10 cellular contexts compared by ENCODE assay signal in genomic region chr22:38455063-38455529, GRCh38. TPM values are rescaled to one million over a fixed set of nuclear protein-coding genes. Genes with fewer than 3 reads are reported as not detected.
DNase-seq lines count a peak whose midpoint lies in the region; ATAC-seq and TF ChIP-seq lines count a peak whose summit lies in the region.
"Had no signal": no experiment of that assay in that cellular context is flagged by ENCODE, and none has a peak within 500 bp of the region (broad histone marks: within the 10 kb centered on the region; RNA-seq: fewer than 3 reads in every experiment).

Gene KCNJ4, minus strand, starts transcription at chr22:38455199. Its CDS starts 27,067 bp downstream, at chr22:38428132.

- peaks cover 52% of the 10 kb centered on the region for H3K27me3 ChIP-seq in CD4-positive, alpha-beta T cell (ENCODE audit: control insufficient read depth, insufficient read depth, low read length)
- no peaks in the 10 kb centered on the region for H3K27me3 ChIP-seq in Panc1 (ENCODE audit: control insufficient read depth, insufficient read depth, low read length)
- H3K27me3 ChIP-seq in esophagus muscularis mucosa: peaks cover 5 to 91% (median 26%) of the 10 kb centered on the region in 4 donors
- H3K27me3 ChIP-seq in osteoblast (ENCODE audit: insufficient read depth, low read length): peaks cover 84% of the 10 kb centered on the region
- H3K27me3 ChIP-seq in left lung: peaks cover 41 to 97% of the 10 kb centered on the region in 2 donors

- H3K4me3 ChIP-seq in Panc1 (ENCODE audit: low read depth in 2 of 2, low read length in 2 of 2): peak within 1 kb of the TSS; percentile 16 to 33; a peak in 3 of 4 replicates
- peak within 1 kb of the TSS; percentile 53 to 66 (median 54) for H3K4me3 ChIP-seq in esophagus muscularis mucosa
- no peak within 1 kb of the TSS for H3K4me3 ChIP-seq in osteoblast (ENCODE audit: insufficient read depth, low read length)
- peak within 1 kb of the TSS in 1 of 2 donors; percentile 28 for H3K4me3 ChIP-seq in left lung
- H3K4me3 ChIP-seq: SJSA1 had no signal

- no peak for ATAC-seq in CD4-positive, alpha-beta T cell (ENCODE audit: poor library complexity)
- ATAC-seq in Panc1 (no peak), left lung (no peak), GM19452 (IDR thresholded peaks at IDR 0.05; ENCODE audit: unreplicated experiment) (no peak), HG02981 (IDR thresholded peaks at IDR 0.05; ENCODE audit: unreplicated experiment) (no peak)

- no peaks in the 10 kb centered on the region for H3K4me1 ChIP-seq in Panc1 (ENCODE audit: control insufficient read depth, insufficient read depth, low read length)
- H3K4me1 ChIP-seq in esophagus muscularis mucosa: peaks cover 15 to 31% (median 25%) of the 10 kb centered on the region in 4 donors
- no peaks in the 10 kb centered on the region for H3K4me1 ChIP-seq in osteoblast (ENCODE audit: insufficient read depth, low read length)
- peaks cover 0 to 16% of the 10 kb centered on the region in 2 donors for H3K4me1 ChIP-seq in left lung

- H3K36me3 ChIP-seq in Panc1 (ENCODE audit: control insufficient read depth, insufficient read depth, low read length) (no peaks in the 10 kb centered on the region), esophagus muscularis mucosa (no peaks in the 10 kb centered on the region), osteoblast (ENCODE audit: insufficient read depth, low read length) (no peaks in the 10 kb centered on the region), left lung (no peaks in the 10 kb centered on the region)
- H3K36me3 ChIP-seq: SJSA1 had no signal

- no peaks in the 10 kb centered on the region for H3K9me3 ChIP-seq in CD4-positive, alpha-beta T cell (ENCODE audit: control insufficient read depth, low read length)
- H3K9me3 ChIP-seq in Panc1 (ENCODE audit: control insufficient read depth, insufficient read depth, low read depth, low read length) (no peaks in the 10 kb centered on the region), esophagus muscularis mucosa (no peaks in the 10 kb centered on the region), osteoblast (ENCODE audit: low read depth, low read length) (no peaks in the 10 kb centered on the region), left lung (no peaks in the 10 kb centered on the region)

- TF ChIP-seq EP300 in esophagus muscularis mucosa (IDR thresholded peaks at IDR 0.05): no peak

- intact Hi-C loops in CD4-positive, alpha-beta T cell (cut with DNase I, micrococcal nuclease): no loop called here
- intact Hi-C loops in Panc1 (cut with micrococcal nuclease; ENCODE audit: unreplicated experiment) (no loop called here), esophagus muscularis mucosa (cut with DNase I) (no loop called here), left lung (cut with DNase I) (no loop called here)

- no CpG with 5 or more reads among the region's 78 CpGs for WGBS in esophagus muscularis mucosa

- TF ChIP-seq POLR2A in esophagus muscularis mucosa (IDR thresholded peaks at IDR 0.05; ENCODE audit: low read depth): no peak

- in situ Hi-C loops in Panc1 (cut with HindIII; ENCODE audit: low pct_unique_long_range_greater_than_20kb, low sequenced_read_pairs): no loop called here

- no peak within 1 kb of the TSS for H3K27ac ChIP-seq in CD4-positive, alpha-beta T cell (ENCODE audit: low read depth, low read length)
- H3K27ac ChIP-seq in Panc1 (ENCODE audit: low read length) (no peak within 1 kb of the TSS), esophagus muscularis mucosa (replicated peaks in 1 of 4) (no peak within 1 kb of the TSS), osteoblast (ENCODE audit: low read depth, low read length) (no peak within 1 kb of the TSS), left lung (no peak within 1 kb of the TSS)
- H3K27ac ChIP-seq: SJSA1 had no signal

- H3K36me3 Mint-ChIP-seq in CD4-positive, alpha-beta T cell (ENCODE audit: low read depth): no peaks in the 10 kb centered on the region

- H3K4me2 ChIP-seq in osteoblast (ENCODE audit: insufficient read depth, low read length): no peak within 1 kb of the TSS

- peak within 1 kb of the TSS; percentile 90 for H3K4me3 Mint-ChIP-seq in CD4-positive, alpha-beta T cell

- no TSS peak for BruUV-seq in Panc1 (replicated peaks; lab: Mats Ljungman, UMichigan)

- CTCF ChIA-PET in CD4-positive, alpha-beta T cell (lab: Charles Lee): no interaction called here
- CTCF ChIA-PET in Panc1 (lab: Charles Lee): no interaction called here

- peaks cover 2% of the 10 kb centered on the region for H4K20me1 ChIP-seq in osteoblast (ENCODE audit: insufficient read depth, low read length)

- no peak for DNase-seq in CD4-positive, alpha-beta T cell
- DNase-seq in Panc1 (ENCODE audit: low read depth, low spot score) (no peak), esophagus muscularis mucosa (ENCODE audit: extremely low spot score) (no peak), osteoblast (ENCODE audit: insufficient read length, low spot score, missing footprints) (peak; percentile 69), left lung (no peak), nucleus accumbens (lab: John Stamatoyannopoulos, UW) (no peak)
- DNase-seq: stimulated activated CD4-positive, alpha-beta T cell treated with anti-CD3 and anti-CD28 coated beads, Interleukin-4, amount 100 ng/mL, for 4 hours had no signal

- H3K27ac Mint-ChIP-seq in CD4-positive, alpha-beta T cell: no peak within 1 kb of the TSS

- peaks cover 23% of the 10 kb centered on the region for H3K4me1 Mint-ChIP-seq in CD4-positive, alpha-beta T cell (ENCODE audit: low read depth)

- TF ChIP-seq CTCF in CD4-positive, alpha-beta T cell (IDR thresholded peaks at IDR 0.05): no peak
- TF ChIP-seq CTCF in Panc1 (IDR thresholded peaks at IDR 0.05) (no peak), esophagus muscularis mucosa (IDR thresholded peaks at IDR 0.05) (no peak), osteoblast (IDR thresholded peaks at IDR 0.05; ENCODE audit: extremely low read depth, low read depth, low read length) (no peak), left lung (IDR thresholded peaks at IDR 0.05) (no peak)

- POLR2A ChIA-PET in CD4-positive, alpha-beta T cell (lab: Charles Lee): interaction anchor here (0.6 to 1.3 kb wide), 2 partner anchors 54 to 188 kb away, joined by 3 to 4 read pairs; no protein-coding TSS in a partner anchor
- POLR2A ChIA-PET in Panc1 (lab: Charles Lee): no interaction called here

- H3K79me2 ChIP-seq in osteoblast (ENCODE audit: insufficient read depth, low read length): no peaks in the 10 kb centered on the region

- H3K9me3 Mint-ChIP-seq in CD4-positive, alpha-beta T cell: no peaks in the 10 kb centered on the region

- H2AFZ ChIP-seq in osteoblast (ENCODE audit: low read length): no peak within 1 kb of the TSS

- H3K27me3 Mint-ChIP-seq in CD4-positive, alpha-beta T cell: peaks cover 76% of the 10 kb centered on the region

RNA-seq across cellular contexts. Expression of gene KCNJ4, which starts in this region (rescaled TPM):
- total RNA-seq in CD4-positive, alpha-beta T cell: not detected
- total RNA-seq in Panc1 (2021; ENCODE audit: unreplicated experiment): 0.18 TPM
- polyA plus RNA-seq in Panc1 (2012; ENCODE audit: insufficient read length): 0.81 TPM
- not detected for total RNA-seq in esophagus muscularis mucosa
- not detected in 2 replicates for total RNA-seq in osteoblast
- total RNA-seq in left lung: not detected
- total RNA-seq: SJSA1 had no signal

Comparison
In these comparisons a context has a peak if more than half of its experiments do, and no peak if none do; other contexts are left out.
1. Peak in DNase-seq in osteoblast; RNA of the gene not detected or under 1 TPM.